In genomic region chr19:55625004-55625326, GRCh38 we compare ENCODE assay signal across 8 cellular contexts. TPM values are rescaled to one million over a fixed set of nuclear protein-coding genes. Genes with fewer than 3 reads are reported as not detected.
DNase-seq lines count a peak whose midpoint lies in the region; ATAC-seq lines count a peak whose summit lies in the region.

No MANE protein-coding gene starts in this region.

- H3K27me3 ChIP-seq in subcutaneous abdominal adipose tissue (ENCODE audit: control insufficient read depth in 5 of 5, insufficient read depth in 4 of 5, low read length in 5 of 5): no peaks in the 10 kb centered on the region

- H3K4me1 Mint-ChIP-seq in T-helper 2 cell treated with Interferon-gamma antibody and Interleukin-4, amounts not matched to agents 5 μg/mL and 100 μg/mL, for 36 hours (ENCODE audit: low read depth): peaks cover 33% of the 10 kb centered on the region
- H3K4me1 Mint-ChIP-seq in activated T-helper 2 cell treated with anti-CD3 and anti-CD28 coated beads, Interferon-gamma antibody, Interleukin-2, Interleukin-4, amounts not matched to agents 10 μg/mL and 5 μg/mL and 100 μg/mL, durations not matched to agents 14 hours and 24 hours and 36 hours (ENCODE audit: low read depth): peaks cover 36% of the 10 kb centered on the region
- peaks cover 22 to 28% of the 10 kb centered on the region in 2 donors for H3K4me1 Mint-ChIP-seq in immature natural killer cell

- peaks cover 0 to 26% (median 13%) of the 10 kb centered on the region in 5 donors for H3K4me1 ChIP-seq in subcutaneous abdominal adipose tissue (ENCODE audit: control insufficient read depth in 5 of 5, insufficient read depth in 5 of 5, low read length in 5 of 5)

- intact Hi-C loops in activated T-helper 2 cell treated with anti-CD3 and anti-CD28 coated beads, Interferon-gamma antibody, Interleukin-2, Interleukin-4, amounts not matched to agents 10 μg/mL and 5 μg/mL and 100 μg/mL, durations not matched to agents 14 hours and 24 hours and 36 hours (cut with micrococcal nuclease): loop anchor here (5.0 to 10.0 kb wide), 2 partner anchors 38 to 510 kb away; partner anchors contain the start of gene PPP1R12C

- H3K36me3 Mint-ChIP-seq in T-helper 2 cell treated with Interferon-gamma antibody and Interleukin-4, amounts not matched to agents 5 μg/mL and 100 μg/mL, for 36 hours (ENCODE audit: low read depth): peaks cover 9% of the 10 kb centered on the region
- H3K36me3 Mint-ChIP-seq in activated T-helper 2 cell treated with anti-CD3 and anti-CD28 coated beads, Interferon-gamma antibody, Interleukin-2, Interleukin-4, amounts not matched to agents 10 μg/mL and 5 μg/mL and 100 μg/mL, durations not matched to agents 14 hours and 24 hours and 36 hours (ENCODE audit: low read depth): peaks cover 13% of the 10 kb centered on the region
- H3K36me3 Mint-ChIP-seq in immature natural killer cell: peaks cover 0 to 4% (median 4%) of the 10 kb centered on the region in 3 donors

- peaks cover 0 to 21% (median 2%) of the 10 kb centered on the region in 5 donors for H3K36me3 ChIP-seq in subcutaneous abdominal adipose tissue (ENCODE audit: control insufficient read depth in 5 of 5, insufficient read depth in 5 of 5, low read length in 5 of 5)

- peak overlapping the region; percentile 93 for H3K4me3 Mint-ChIP-seq in T-helper 2 cell treated with Interferon-gamma antibody and Interleukin-4, amounts not matched to agents 5 μg/mL and 100 μg/mL, for 36 hours
- H3K4me3 Mint-ChIP-seq in activated T-helper 2 cell treated with anti-CD3 and anti-CD28 coated beads, Interferon-gamma antibody, Interleukin-2, Interleukin-4, amounts not matched to agents 10 μg/mL and 5 μg/mL and 100 μg/mL, durations not matched to agents 14 hours and 24 hours and 36 hours (ENCODE audit: low read depth): peak overlapping the region; percentile 89
- H3K4me3 Mint-ChIP-seq in immature natural killer cell: peak overlapping the region; percentile 85 to 94 (median 88)

- no peak for ATAC-seq in HG02970 (IDR thresholded peaks at IDR 0.05; ENCODE audit: low FRiP score, unreplicated experiment)
- ATAC-seq in HG02763 (IDR thresholded peaks at IDR 0.05; ENCODE audit: unreplicated experiment): no peak

- no peak for DNase-seq in T-helper 2 cell treated with Interferon-gamma antibody and Interleukin-4, amounts not matched to agents 5 μg/mL and 100 μg/mL, for 36 hours (ENCODE audit: low spot score)
- DNase-seq in T-helper 2 cell: no peak
- DNase-seq in activated T-helper 2 cell treated with anti-CD3 and anti-CD28 coated beads, Interferon-gamma antibody, Interleukin-2, Interleukin-4, amounts not matched to agents 10 μg/mL and 5 μg/mL and 100 μg/mL, durations not matched to agents 14 hours and 24 hours and 36 hours (ENCODE audit: low spot score): no peak
- DNase-seq in immature natural killer cell: no peak
- no peak for DNase-seq in iPS-NIHi11 (ENCODE audit: low spot score)

- H3K9ac ChIP-seq in subcutaneous abdominal adipose tissue (ENCODE audit: low read length in 5 of 5): peak overlapping the region in 2 of 5 donors; percentile 47 to 51

- H3K27ac Mint-ChIP-seq in T-helper 2 cell treated with Interferon-gamma antibody and Interleukin-4, amounts not matched to agents 5 μg/mL and 100 μg/mL, for 36 hours: peak overlapping the region; percentile 99
- peak overlapping the region; percentile 98 for H3K27ac Mint-ChIP-seq in activated T-helper 2 cell treated with anti-CD3 and anti-CD28 coated beads, Interferon-gamma antibody, Interleukin-2, Interleukin-4, amounts not matched to agents 10 μg/mL and 5 μg/mL and 100 μg/mL, durations not matched to agents 14 hours and 24 hours and 36 hours
- H3K27ac Mint-ChIP-seq in immature natural killer cell: peak overlapping the region; percentile 80 to 98 (median 96)

- no peaks in the 10 kb centered on the region for H3K9me3 ChIP-seq in subcutaneous abdominal adipose tissue (ENCODE audit: control insufficient read depth in 5 of 5, low read length in 5 of 5)

- peaks cover 9% of the 10 kb centered on the region for H3K27me3 Mint-ChIP-seq in T-helper 2 cell treated with Interferon-gamma antibody and Interleukin-4, amounts not matched to agents 5 μg/mL and 100 μg/mL, for 36 hours (ENCODE audit: low read depth)
- H3K27me3 Mint-ChIP-seq in activated T-helper 2 cell treated with anti-CD3 and anti-CD28 coated beads, Interferon-gamma antibody, Interleukin-2, Interleukin-4, amounts not matched to agents 10 μg/mL and 5 μg/mL and 100 μg/mL, durations not matched to agents 14 hours and 24 hours and 36 hours (ENCODE audit: low read depth): peaks cover 6% of the 10 kb centered on the region
- peaks cover 5 to 10% (median 8%) of the 10 kb centered on the region in 3 donors for H3K27me3 Mint-ChIP-seq in immature natural killer cell (ENCODE audit: low read depth in 3 of 3)

- H3K27ac ChIP-seq in subcutaneous abdominal adipose tissue (ENCODE audit: low read depth, low read length): no peak overlapping the region

- H3K9me3 Mint-ChIP-seq in T-helper 2 cell treated with Interferon-gamma antibody and Interleukin-4, amounts not matched to agents 5 μg/mL and 100 μg/mL, for 36 hours: peaks cover 3% of the 10 kb centered on the region
- no peaks in the 10 kb centered on the region for H3K9me3 Mint-ChIP-seq in activated T-helper 2 cell treated with anti-CD3 and anti-CD28 coated beads, Interferon-gamma antibody, Interleukin-2, Interleukin-4, amounts not matched to agents 10 μg/mL and 5 μg/mL and 100 μg/mL, durations not matched to agents 14 hours and 24 hours and 36 hours
- no peaks in the 10 kb centered on the region for H3K9me3 Mint-ChIP-seq in immature natural killer cell

- H3K4me3 ChIP-seq in subcutaneous abdominal adipose tissue (ENCODE audit: low read depth in 1 of 5, low read length in 5 of 5): peak overlapping the region; percentile 69 to 92 (median 74)

RNA-seq across cellular contexts. Expression of gene ZNF784, which starts 0.6 kb away (rescaled TPM):
- total RNA-seq in activated T-helper 2 cell treated with anti-CD3 and anti-CD28 coated beads, Interferon-gamma antibody, Interleukin-2, Interleukin-4, amounts not matched to agents 10 μg/mL and 5 μg/mL and 100 μg/mL, durations not matched to agents 14 hours and 24 hours and 36 hours: 4.3 and 4.9 TPM in 2 replicates
- under 1 TPM; 0.59 to 0.78 (median 0.62) TPM for polyA plus RNA-seq in immature natural killer cell

RNA-seq across cellular contexts. Expression of gene ZNF580, which starts 15.8 kb away (rescaled TPM):
- 32.1 and 33.3 TPM in 2 replicates for total RNA-seq in activated T-helper 2 cell treated with anti-CD3 and anti-CD28 coated beads, Interferon-gamma antibody, Interleukin-2, Interleukin-4, amounts not matched to agents 10 μg/mL and 5 μg/mL and 100 μg/mL, durations not matched to agents 14 hours and 24 hours and 36 hours
- polyA plus RNA-seq in immature natural killer cell: 10 to 100 TPM in 2 of 3 donors, 1 to 10 TPM in 1; 9.6 to 27.8 (median 13.8) TPM

RNA-seq across cellular contexts. Expression of gene ZNF581, which starts 18.5 kb away (rescaled TPM):
- total RNA-seq in activated T-helper 2 cell treated with anti-CD3 and anti-CD28 coated beads, Interferon-gamma antibody, Interleukin-2, Interleukin-4, amounts not matched to agents 10 μg/mL and 5 μg/mL and 100 μg/mL, durations not matched to agents 14 hours and 24 hours and 36 hours: 26.6 and 27.0 TPM in 2 replicates
- 10 to 100 TPM in 2 of 3 donors, 1 to 10 TPM in 1; 8.4 to 24.9 (median 20.6) TPM for polyA plus RNA-seq in immature natural killer cell

RNA-seq across cellular contexts. Expression of gene ZNF865, which starts 19.5 kb away (rescaled TPM):
- total RNA-seq in activated T-helper 2 cell treated with anti-CD3 and anti-CD28 coated beads, Interferon-gamma antibody, Interleukin-2, Interleukin-4, amounts not matched to agents 10 μg/mL and 5 μg/mL and 100 μg/mL, durations not matched to agents 14 hours and 24 hours and 36 hours: 13.5 and 13.6 TPM in 2 replicates
- under 1 TPM in 2 of 3 donors, not detected in 1; 0.08 to 0.18 TPM for polyA plus RNA-seq in immature natural killer cell

RNA-seq across cellular contexts. Expression of gene CCDC106, which starts 23.0 kb away (rescaled TPM):
- 7.2 and 8.1 TPM in 2 replicates for total RNA-seq in activated T-helper 2 cell treated with anti-CD3 and anti-CD28 coated beads, Interferon-gamma antibody, Interleukin-2, Interleukin-4, amounts not matched to agents 10 μg/mL and 5 μg/mL and 100 μg/mL, durations not matched to agents 14 hours and 24 hours and 36 hours
- 1 to 10 TPM in 2 of 3 donors, not detected in 1; 1.1 to 1.7 TPM for polyA plus RNA-seq in immature natural killer cell
